Comparison of ENCODE assay signal across 17 cellular contexts in the genomic region with DNA sequence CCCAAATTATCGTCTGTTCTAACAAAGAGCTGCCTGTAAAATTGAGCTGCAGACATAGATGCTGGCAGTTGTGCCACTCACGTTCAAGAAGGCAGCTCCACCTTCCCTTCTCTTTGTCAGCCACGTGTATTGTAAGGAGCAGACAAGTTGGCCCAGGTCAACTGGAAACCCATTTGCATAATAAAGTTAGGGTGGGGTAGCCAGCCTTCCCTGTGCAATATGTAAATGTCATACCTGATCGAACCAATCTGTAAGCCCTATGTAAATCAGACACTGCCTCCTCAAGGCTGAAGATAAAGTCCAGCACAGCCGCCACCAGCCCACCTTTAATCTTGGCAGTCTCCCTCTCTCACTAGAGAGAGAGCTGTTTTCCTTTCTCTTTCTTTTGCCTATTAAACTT.
DNase-seq lines count a peak whose midpoint lies in the region; ATAC-seq and TF ChIP-seq lines count a peak whose summit lies in the region.
"Had no signal": no experiment of that assay in that cellular context is flagged by ENCODE, and none has a peak within 500 bp of the region (broad histone marks: within the 10 kb centered on the region; RNA-seq: fewer than 3 reads in every experiment).

No MANE protein-coding gene starts in this region.

- DNase-seq in Caki2 (ENCODE audit: low read depth) (peak; percentile 69), NB4 (ENCODE audit: low read depth) (peak; percentile 3), WTC11 (ENCODE audit: low spot score) (peak; percentile 32), islet precursor cell (peak; percentile 80), ecto neural progenitor cell (ENCODE audit: low spot score) (no peak), DMS53 treated with DMSO at 0.1 percent for 48 hours (lab: John Stamatoyannopoulos, UW; ENCODE audit: unreplicated experiment) (no peak), prostate gland (ENCODE audit: low spot score) (no peak)
- DNase-seq in effector memory CD4-positive, alpha-beta T cell = no peak
- DNase-seq: activated CD4-positive, alpha-beta T cell treated with anti-CD3 and anti-CD28 coated beads, Interleukin-2, amount 50 U/mL, for 48 hours; activated naive CD8-positive, alpha-beta T cell treated with anti-CD3 and anti-CD28 coated beads, Interleukin-2, amount 10 ng/mL, durations not matched to agents 7 days and 5 days; activated T-cell treated with anti-CD3 and anti-CD28 coated beads, Interleukin-2, amount 50 U/mL, for 48 hours; brain microvascular endothelial cell; left lung; NCI-H2029; NCI-H774; stimulated activated CD4-positive, alpha-beta T cell treated with anti-CD3 and anti-CD28 coated beads, Interleukin-4, amount 100 ng/mL, for 24 hours had no signal

- 31% methylated on average over 5 of the region's 5 CpGs for WGBS in prostate gland

- H3K4me1 ChIP-seq in prostate gland (replicated peaks) = no peaks in the 10 kb centered on the region
- no peaks in the 10 kb centered on the region for H3K4me1 ChIP-seq in effector memory CD4-positive, alpha-beta T cell (ENCODE audit: control insufficient read depth, insufficient read depth, low read length, poor library complexity, severe bottlenecking)
- H3K4me1 ChIP-seq: left lung had no signal

- ATAC-seq in WTC11 = peak; percentile 99
- ATAC-seq: left lung had no signal

- no peaks in the 10 kb centered on the region for H3K36me3 Mint-ChIP-seq in WTC11
- H3K36me3 Mint-ChIP-seq: activated naive CD8-positive, alpha-beta T cell treated with anti-CD3 and anti-CD28 coated beads, Interleukin-2, amount 10 ng/mL, durations not matched to agents 7 days and 5 days had no signal

- POLR2A ChIA-PET in WTC11 (lab: Charles Lee) = no interaction called here

- CTCF ChIA-PET in WTC11 (lab: Charles Lee) = interaction anchor here (0.5 to 1.2 kb wide), 2 partner anchors 19 to 1008 kb away, joined by 4 to 5 read pairs; no protein-coding TSS in a partner anchor

- TF ChIP-seq POLR2A in NB4 (IDR thresholded peaks at IDR 0.05; ENCODE audit: extremely low read depth, insufficient read length) = no peak
- no peak for TF ChIP-seq POLR2A in prostate gland (IDR thresholded peaks at IDR 0.05)

- H3K27me3 Mint-ChIP-seq in WTC11 (ENCODE audit: low read depth) = no peaks in the 10 kb centered on the region
- H3K27me3 Mint-ChIP-seq: activated naive CD8-positive, alpha-beta T cell treated with anti-CD3 and anti-CD28 coated beads, Interleukin-2, amount 10 ng/mL, durations not matched to agents 7 days and 5 days had no signal

- peaks cover 7% of the 10 kb centered on the region for H3K9me3 Mint-ChIP-seq in WTC11
- H3K9me3 Mint-ChIP-seq: activated naive CD8-positive, alpha-beta T cell treated with anti-CD3 and anti-CD28 coated beads, Interleukin-2, amount 10 ng/mL, durations not matched to agents 7 days and 5 days had no signal

- H3K4me3 Mint-ChIP-seq in WTC11 = no peak overlapping the region
- H3K4me3 Mint-ChIP-seq: activated naive CD8-positive, alpha-beta T cell treated with anti-CD3 and anti-CD28 coated beads, Interleukin-2, amount 10 ng/mL, durations not matched to agents 7 days and 5 days had no signal

- no peaks in the 10 kb centered on the region for H3K27me3 ChIP-seq in prostate gland (replicated peaks; ENCODE audit: insufficient read depth)
- no peaks in the 10 kb centered on the region for H3K27me3 ChIP-seq in effector memory CD4-positive, alpha-beta T cell (replicated peaks; ENCODE audit: control insufficient read depth, insufficient read depth, low read length, poor library complexity, severe bottlenecking)
- H3K27me3 ChIP-seq: brain microvascular endothelial cell, left lung had no signal

- no peaks in the 10 kb centered on the region for H3K9me3 ChIP-seq in prostate gland
- H3K9me3 ChIP-seq in effector memory CD4-positive, alpha-beta T cell (ENCODE audit: control insufficient read depth, low read length) = no peaks in the 10 kb centered on the region
- H3K9me3 ChIP-seq: left lung had no signal

- H3K4me3 ChIP-seq in NB4 (ENCODE audit: low read depth, low read length) = no peak overlapping the region
- H3K4me3 ChIP-seq in prostate gland = no peak overlapping the region
- no peak overlapping the region for H3K4me3 ChIP-seq in effector memory CD4-positive, alpha-beta T cell (ENCODE audit: insufficient read depth, low read depth, low read length, poor library complexity, severe bottlenecking)
- H3K4me3 ChIP-seq: left lung had no signal

- H3K4me1 Mint-ChIP-seq in WTC11 = peaks cover 13% of the 10 kb centered on the region
- H3K4me1 Mint-ChIP-seq: activated naive CD8-positive, alpha-beta T cell treated with anti-CD3 and anti-CD28 coated beads, Interleukin-2, amount 10 ng/mL, durations not matched to agents 7 days and 5 days had no signal

- intact Hi-C loops in prostate gland (cut with DNase I) = no loop called here

- in situ Hi-C loops in Caki2 (cut with HindIII; ENCODE audit: low pct_unique_long_range_greater_than_20kb, low sequenced_read_pairs) = no loop called here

- TF ChIP-seq CTCF in NB4 (IDR thresholded peaks at IDR 0.05; ENCODE audit: low read depth, low read length) (no peak), WTC11 (IDR thresholded peaks at IDR 0.05) (no peak), prostate gland (IDR thresholded peaks at IDR 0.05) (no peak)

- peak overlapping the region; percentile 91 for H3K27ac Mint-ChIP-seq in WTC11
- H3K27ac Mint-ChIP-seq: activated naive CD8-positive, alpha-beta T cell treated with anti-CD3 and anti-CD28 coated beads, Interleukin-2, amount 10 ng/mL, durations not matched to agents 7 days and 5 days had no signal

- H3K27ac ChIP-seq in prostate gland = no peak overlapping the region
- no peak overlapping the region for H3K27ac ChIP-seq in effector memory CD4-positive, alpha-beta T cell (ENCODE audit: insufficient read depth, low read length, poor library complexity, severe bottlenecking)
- H3K27ac ChIP-seq: brain microvascular endothelial cell, left lung, VCaP had no signal

- no peaks in the 10 kb centered on the region for H3K36me3 ChIP-seq in prostate gland
- H3K36me3 ChIP-seq in effector memory CD4-positive, alpha-beta T cell (ENCODE audit: control insufficient read depth, insufficient read depth, low read length) = no peaks in the 10 kb centered on the region
- H3K36me3 ChIP-seq: brain microvascular endothelial cell, left lung had no signal

TF ChIP-seq in WTC11, 78 proteins besides CTCF, POLR2A, EP300 and RAD21 (continues in another document):
- TF ChIP-seq, protein P1, sequence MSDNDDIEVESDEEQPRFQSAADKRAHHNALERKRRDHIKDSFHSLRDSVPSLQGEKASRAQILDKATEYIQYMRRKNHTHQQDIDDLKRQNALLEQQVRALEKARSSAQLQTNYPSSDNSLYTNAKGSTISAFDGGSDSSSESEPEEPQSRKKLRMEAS (CRISPR knock-in tag; IDR thresholded peaks at IDR 0.05) = 0 out of 2 replicates have a peak, but pooled peaks have one; percentile 20
- TF ChIP-seq FOXK1 (CRISPR knock-in tag; IDR thresholded peaks at IDR 0.05) (no peak), ZNF416 (CRISPR knock-in tag; IDR thresholded peaks at IDR 0.05) (no peak)
- TF ChIP-seq, protein P2, sequence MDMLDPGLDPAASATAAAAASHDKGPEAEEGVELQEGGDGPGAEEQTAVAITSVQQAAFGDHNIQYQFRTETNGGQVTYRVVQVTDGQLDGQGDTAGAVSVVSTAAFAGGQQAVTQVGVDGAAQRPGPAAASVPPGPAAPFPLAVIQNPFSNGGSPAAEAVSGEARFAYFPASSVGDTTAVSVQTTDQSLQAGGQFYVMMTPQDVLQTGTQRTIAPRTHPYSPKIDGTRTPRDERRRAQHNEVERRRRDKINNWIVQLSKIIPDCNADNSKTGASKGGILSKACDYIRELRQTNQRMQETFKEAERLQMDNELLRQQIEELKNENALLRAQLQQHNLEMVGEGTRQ (CRISPR knock-in tag; IDR thresholded peaks at IDR 0.05) = no peak
- TF ChIP-seq, protein P3, sequence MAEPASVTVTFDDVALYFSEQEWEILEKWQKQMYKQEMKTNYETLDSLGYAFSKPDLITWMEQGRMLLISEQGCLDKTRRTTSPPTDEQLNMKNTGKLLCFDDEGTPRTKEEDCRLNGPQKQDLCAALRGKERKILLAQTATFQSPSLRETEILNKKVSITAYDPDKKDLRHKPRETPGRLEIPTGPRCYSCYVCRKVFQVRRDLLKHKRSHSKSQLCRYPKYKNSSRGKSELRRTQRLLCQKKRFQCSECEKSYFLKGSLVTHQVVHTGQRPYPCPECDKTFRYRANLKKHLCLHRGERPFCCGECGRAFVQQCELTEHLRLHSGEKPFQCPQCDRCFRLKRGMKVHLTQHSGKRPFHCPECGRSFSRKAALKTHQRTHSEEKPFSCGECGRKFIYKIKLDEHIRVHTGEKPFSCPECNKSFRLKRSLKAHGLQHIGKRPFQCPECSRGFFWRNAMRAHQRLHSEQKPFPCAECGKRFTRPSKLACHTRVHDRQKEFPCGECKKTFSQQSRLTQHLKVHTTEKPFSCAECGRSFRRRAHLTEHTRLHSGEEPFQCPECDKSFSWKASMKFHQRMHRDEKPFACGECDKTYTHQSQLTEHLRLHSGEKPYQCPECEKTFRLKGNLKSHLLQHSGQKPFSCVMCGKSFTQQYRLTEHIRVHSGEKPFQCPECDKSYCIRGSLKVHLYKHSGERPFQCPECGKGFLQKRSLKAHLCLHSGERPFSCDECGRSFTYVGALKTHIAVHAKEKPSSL (CRISPR knock-in tag; conservative IDR thresholded peaks at IDR 0.05) = no peak
- TF ChIP-seq, protein P4, sequence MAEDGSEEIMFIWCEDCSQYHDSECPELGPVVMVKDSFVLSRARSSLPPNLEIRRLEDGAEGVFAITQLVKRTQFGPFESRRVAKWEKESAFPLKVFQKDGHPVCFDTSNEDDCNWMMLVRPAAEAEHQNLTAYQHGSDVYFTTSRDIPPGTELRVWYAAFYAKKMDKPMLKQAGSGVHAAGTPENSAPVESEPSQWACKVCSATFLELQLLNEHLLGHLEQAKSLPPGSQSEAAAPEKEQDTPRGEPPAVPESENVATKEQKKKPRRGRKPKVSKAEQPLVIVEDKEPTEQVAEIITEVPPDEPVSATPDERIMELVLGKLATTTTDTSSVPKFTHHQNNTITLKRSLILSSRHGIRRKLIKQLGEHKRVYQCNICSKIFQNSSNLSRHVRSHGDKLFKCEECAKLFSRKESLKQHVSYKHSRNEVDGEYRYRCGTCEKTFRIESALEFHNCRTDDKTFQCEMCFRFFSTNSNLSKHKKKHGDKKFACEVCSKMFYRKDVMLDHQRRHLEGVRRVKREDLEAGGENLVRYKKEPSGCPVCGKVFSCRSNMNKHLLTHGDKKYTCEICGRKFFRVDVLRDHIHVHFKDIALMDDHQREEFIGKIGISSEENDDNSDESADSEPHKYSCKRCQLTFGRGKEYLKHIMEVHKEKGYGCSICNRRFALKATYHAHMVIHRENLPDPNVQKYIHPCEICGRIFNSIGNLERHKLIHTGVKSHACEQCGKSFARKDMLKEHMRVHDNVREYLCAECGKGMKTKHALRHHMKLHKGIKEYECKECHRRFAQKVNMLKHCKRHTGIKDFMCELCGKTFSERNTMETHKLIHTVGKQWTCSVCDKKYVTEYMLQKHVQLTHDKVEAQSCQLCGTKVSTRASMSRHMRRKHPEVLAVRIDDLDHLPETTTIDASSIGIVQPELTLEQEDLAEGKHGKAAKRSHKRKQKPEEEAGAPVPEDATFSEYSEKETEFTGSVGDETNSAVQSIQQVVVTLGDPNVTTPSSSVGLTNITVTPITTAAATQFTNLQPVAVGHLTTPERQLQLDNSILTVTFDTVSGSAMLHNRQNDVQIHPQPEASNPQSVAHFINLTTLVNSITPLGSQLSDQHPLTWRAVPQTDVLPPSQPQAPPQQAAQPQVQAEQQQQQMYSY (CRISPR knock-in tag; IDR thresholded peaks at IDR 0.05) = no peak

Comparison
In these comparisons a context has a peak if more than half of its experiments do, and no peak if none do; other contexts are left out.
1. DNase-seq: peak in Caki2 (single experiment), NB4 (single experiment), WTC11 (single experiment) and islet precursor cell (single experiment); none in ecto neural progenitor cell (single experiment), DMS53 treated with DMSO at 0.1 percent for 48 hours (single experiment), prostate gland (single experiment) and effector memory CD4-positive, alpha-beta T cell (0 of 3).